27 cellular contexts compared by ENCODE assay signal in the genomic region with DNA sequence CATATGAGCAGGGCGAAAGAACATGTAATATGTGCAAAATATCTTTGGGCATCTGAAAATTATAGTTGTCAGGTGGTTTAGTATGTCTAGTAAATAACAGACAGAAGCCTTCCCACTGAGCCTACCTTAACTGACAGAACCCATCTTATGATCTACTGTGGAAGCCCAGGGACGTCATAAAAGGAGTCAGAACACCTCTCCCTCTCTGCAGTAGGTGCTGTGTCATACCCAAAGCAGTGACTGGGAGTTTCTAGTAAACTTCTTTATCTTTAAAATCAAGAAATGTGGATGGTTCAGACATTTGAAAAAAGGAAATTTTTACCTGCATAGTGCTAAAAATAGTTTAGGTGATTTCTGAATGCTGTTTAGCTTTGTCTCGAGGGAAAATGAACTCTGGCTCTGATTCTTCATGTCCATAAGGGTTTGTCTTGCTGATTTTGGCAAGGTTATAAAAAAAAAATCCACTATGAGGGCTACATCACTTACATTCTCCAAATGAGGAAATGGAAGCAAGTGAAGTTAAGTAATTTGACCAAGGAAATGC.
DNase-seq lines count a peak whose midpoint lies in the region; ATAC-seq and TF ChIP-seq lines count a peak whose summit lies in the region.
"Had no signal": no experiment of that assay in that cellular context is flagged by ENCODE, and none has a peak within 500 bp of the region (broad histone marks: within the 10 kb centered on the region; RNA-seq: fewer than 3 reads in every experiment).

No MANE protein-coding gene starts in this region.

- peaks cover 11% of the 10 kb centered on the region for H3K27me3 Mint-ChIP-seq in activated CD4-positive, alpha-beta T cell treated with anti-CD3 and anti-CD28 coated beads for 36 hours
- H3K27me3 Mint-ChIP-seq in activated T-helper 17 cell treated with anti-CD3 and anti-CD28 coated beads, Interleukin-2, amount 50 U/mL, for 72 hours, result peaks cover 4% of the 10 kb centered on the region
- H3K27me3 Mint-ChIP-seq: IgD-negative memory B cell had no signal

- no peak overlapping the region for H3K4me3 Mint-ChIP-seq in activated CD4-positive, alpha-beta T cell treated with anti-CD3 and anti-CD28 coated beads for 36 hours
- H3K4me3 Mint-ChIP-seq in activated T-helper 17 cell treated with anti-CD3 and anti-CD28 coated beads, Interleukin-2, amount 50 U/mL, for 72 hours, result no peak overlapping the region
- H3K4me3 Mint-ChIP-seq: CD4-positive, alpha-beta T cell; GM23338; IgD-negative memory B cell had no signal

- CTCF ChIA-PET in activated CD4-positive, alpha-beta T cell treated with anti-CD3 and anti-CD28 coated beads for 36 hours (lab: Charles Lee), result no interaction called here

- no peak overlapping the region for H3K27ac ChIP-seq in left ventricle myocardium inferior (replicated peaks)
- H3K27ac ChIP-seq: 22Rv1, BLaER1, SJSA1 had no signal

- H3K4me3 ChIP-seq in left ventricle myocardium inferior, result no peak overlapping the region
- H3K4me3 ChIP-seq: BLaER1, GM23338, HAP-1, SJSA1 had no signal

- H3K27ac Mint-ChIP-seq in activated CD4-positive, alpha-beta T cell treated with anti-CD3 and anti-CD28 coated beads for 36 hours, result no peak overlapping the region
- no peak overlapping the region for H3K27ac Mint-ChIP-seq in activated T-helper 17 cell treated with anti-CD3 and anti-CD28 coated beads, Interleukin-2, amount 50 U/mL, for 72 hours
- H3K27ac Mint-ChIP-seq: CD4-positive, alpha-beta T cell; GM23338; IgD-negative memory B cell had no signal

- peak; percentile 33 for ATAC-seq in activated CD4-positive, alpha-beta T cell treated with anti-CD3 and anti-CD28 coated beads for 36 hours
- ATAC-seq in HG02852 (IDR thresholded peaks at IDR 0.05; ENCODE audit: unreplicated experiment), result peak; percentile 59
- ATAC-seq in activated T-helper 17 cell treated with anti-CD3 and anti-CD28 coated beads, Interleukin-2, amount 50 U/mL, for 72 hours (replicated peaks), result peak; percentile 51
- ATAC-seq in HG03521 (IDR thresholded peaks at IDR 0.05; ENCODE audit: unreplicated experiment), result no peak
- ATAC-seq in HG03097 (IDR thresholded peaks at IDR 0.05; ENCODE audit: low FRiP score, unreplicated experiment), result no peak
- ATAC-seq: GM23338 had no signal

- TF ChIP-seq CTCF in left ventricle myocardium inferior (IDR thresholded peaks at IDR 0.05; ENCODE audit: borderline replicate concordance), result no peak

- H3K4me1 ChIP-seq in left ventricle myocardium inferior, result no peaks in the 10 kb centered on the region
- H3K4me1 ChIP-seq: BLaER1, Caco-2, HAP-1 had no signal

- no peaks in the 10 kb centered on the region for H3K27me3 ChIP-seq in left ventricle myocardium inferior (ENCODE audit: low read depth)
- H3K27me3 ChIP-seq: BLaER1, SJSA1 had no signal

- no peaks in the 10 kb centered on the region for H3K9me3 Mint-ChIP-seq in activated CD4-positive, alpha-beta T cell treated with anti-CD3 and anti-CD28 coated beads for 36 hours (ENCODE audit: low read depth)
- no peaks in the 10 kb centered on the region for H3K9me3 Mint-ChIP-seq in activated T-helper 17 cell treated with anti-CD3 and anti-CD28 coated beads, Interleukin-2, amount 50 U/mL, for 72 hours
- H3K9me3 Mint-ChIP-seq: CD4-positive, alpha-beta T cell; GM23338 had no signal

- no peaks in the 10 kb centered on the region for H3K9me3 ChIP-seq in left ventricle myocardium inferior (replicated peaks)
- H3K9me3 ChIP-seq: BLaER1, Caco-2, HAP-1, SJSA1 had no signal

- no peak for DNase-seq in activated CD4-positive, alpha-beta T cell treated with anti-CD3 and anti-CD28 coated beads for 36 hours
- DNase-seq in activated CD4-positive, alpha-beta T cell treated with anti-CD3 and anti-CD28 coated beads for 48 hours, result no peak
- DNase-seq in GM19240 (ENCODE audit: insufficient read length, low spot score) (no peak), left ventricle myocardium inferior (no peak)
- DNase-seq: ACHN; Caco-2; CD4-positive, alpha-beta T cell; DMS 273 treated with DMSO at 0.1 percent for 48 hours; DND-41; MV-4-11; NCI-H1105 treated with DMSO at 0.1 percent for 48 hours; NCI-H2029 treated with DMSO at 0.1 percent for 48 hours; NCI-H226; NCI-H524; NCI-H774; NK-92 treated with Interleukin-12 subunit alpha and Interleukin-12 subunit beta, amount 100 ng/mL, for 24 hours; T-helper 1 cell had no signal

- H3K4me1 Mint-ChIP-seq in activated CD4-positive, alpha-beta T cell treated with anti-CD3 and anti-CD28 coated beads for 36 hours, result no peaks in the 10 kb centered on the region
- no peaks in the 10 kb centered on the region for H3K4me1 Mint-ChIP-seq in activated T-helper 17 cell treated with anti-CD3 and anti-CD28 coated beads, Interleukin-2, amount 50 U/mL, for 72 hours
- H3K4me1 Mint-ChIP-seq: GM23338 had no signal

- no peaks in the 10 kb centered on the region for H3K36me3 Mint-ChIP-seq in activated CD4-positive, alpha-beta T cell treated with anti-CD3 and anti-CD28 coated beads for 36 hours (ENCODE audit: low read depth)
- H3K36me3 Mint-ChIP-seq in activated T-helper 17 cell treated with anti-CD3 and anti-CD28 coated beads, Interleukin-2, amount 50 U/mL, for 72 hours (ENCODE audit: low read depth), result no peaks in the 10 kb centered on the region
- H3K36me3 Mint-ChIP-seq: IgD-negative memory B cell had no signal

- no peaks in the 10 kb centered on the region for H3K36me3 ChIP-seq in left ventricle myocardium inferior
- H3K36me3 ChIP-seq: BLaER1, HAP-1, SJSA1 had no signal

- POLR2A ChIA-PET in activated CD4-positive, alpha-beta T cell treated with anti-CD3 and anti-CD28 coated beads for 36 hours (lab: Charles Lee), result no interaction called here

- intact Hi-C loops in activated CD4-positive, alpha-beta T cell treated with anti-CD3 and anti-CD28 coated beads for 36 hours (cut with DNase I, micrococcal nuclease), result no loop called here
- intact Hi-C loops in left ventricle myocardium inferior (cut with micrococcal nuclease), result no loop called here

Comparison
In these comparisons a context has a peak if more than half of its experiments do, and no peak if none do; other contexts are left out.
1. ATAC-seq: peak in activated CD4-positive, alpha-beta T cell treated with anti-CD3 and anti-CD28 coated beads for 36 hours (single experiment), HG02852 (single experiment) and activated T-helper 17 cell treated with anti-CD3 and anti-CD28 coated beads, Interleukin-2, amount 50 U/mL, for 72 hours (single experiment); none in HG03521 (single experiment) and HG03097 (single experiment).